ENCODE assay signal across 22 cellular contexts in the genomic region with DNA sequence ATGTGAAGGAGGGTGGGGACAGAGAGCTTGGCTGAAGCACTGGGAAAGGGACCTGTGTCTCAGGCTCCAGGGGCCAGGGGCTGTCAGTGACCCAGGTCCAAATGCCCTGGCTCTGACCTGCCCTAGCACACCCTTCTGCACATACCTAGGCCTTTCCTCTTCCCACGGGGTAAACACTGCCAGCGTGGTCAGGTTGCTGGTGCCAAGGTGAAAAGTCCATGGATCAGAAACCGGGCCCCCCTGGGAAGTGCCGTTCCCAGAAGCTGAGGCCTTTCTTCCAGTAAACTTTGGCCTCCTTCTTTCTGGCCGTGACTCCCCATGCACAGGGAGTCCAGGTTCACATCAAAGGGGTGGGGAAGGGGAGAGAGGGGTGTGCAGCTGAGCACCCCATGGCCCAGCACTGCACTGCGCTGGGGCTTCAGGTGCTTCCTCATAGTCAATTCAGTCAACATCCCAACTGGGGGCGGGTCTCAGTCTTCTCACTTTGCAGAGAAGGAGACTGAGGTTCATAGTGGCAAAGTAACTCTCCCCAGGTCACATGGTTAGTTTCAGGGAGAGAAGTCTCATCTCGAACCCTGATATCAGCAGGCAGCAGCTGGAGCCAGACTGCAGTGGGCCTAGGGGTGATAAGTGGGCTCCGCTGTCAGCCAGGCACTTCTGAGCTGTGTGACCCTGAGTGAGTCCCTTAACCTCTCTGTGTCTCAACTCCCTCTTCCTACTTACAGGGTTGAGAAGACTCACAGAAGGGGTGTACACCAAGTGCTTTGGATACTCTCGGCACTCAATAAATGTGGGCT. TPM values are rescaled to one million over a fixed set of nuclear protein-coding genes. Genes with fewer than 3 reads are reported as not detected.
DNase-seq lines count a peak whose midpoint lies in the region; ATAC-seq, FAIRE-seq and TF ChIP-seq lines count a peak whose summit lies in the region.
"Had no signal": no experiment of that assay in that cellular context is flagged by ENCODE, and none has a peak within 500 bp of the region (broad histone marks: within the 10 kb centered on the region; RNA-seq: fewer than 3 reads in every experiment).

No MANE protein-coding gene starts in this region.

- H3K36me3 ChIP-seq in HEK293 (ENCODE audit: control insufficient read depth in 2 of 2, insufficient read depth in 1 of 2, low read length in 2 of 2) (no peaks in the 10 kb centered on the region), HepG2 (replicated peaks in 1 of 2; ENCODE audit: control insufficient read depth in 1 of 2, insufficient read depth in 2 of 2, low read length in 2 of 2) (no peaks in the 10 kb centered on the region), small intestine (ENCODE audit: control insufficient read depth in 2 of 2, insufficient read depth in 2 of 2, low read length in 2 of 2) (no peaks in the 10 kb centered on the region)

- no peaks in the 10 kb centered on the region for H3K36me3 Mint-ChIP-seq in activated CD4-positive, alpha-beta memory T cell treated with anti-CD3 and anti-CD28 coated beads for 36 hours

- H3K4me3 ChIP-seq in HEK293 (ENCODE audit: low read depth, low read length): no peak overlapping the region
- peak overlapping the region in 1 of 3 experiments; percentile 34; a peak in 1 of 6 replicates for H3K4me3 ChIP-seq in HepG2 (replicated peaks in 1 of 3; ENCODE audit: insufficient read depth in 1 of 3, low read depth in 2 of 3, low read length in 3 of 3)
- no peak overlapping the region for H3K4me3 ChIP-seq in small intestine (ENCODE audit: low read depth in 1 of 2, low read length in 2 of 2)
- H3K4me3 ChIP-seq: A549, GM23338 had no signal

- no peak overlapping the region for H3K27ac Mint-ChIP-seq in activated CD4-positive, alpha-beta memory T cell treated with anti-CD3 and anti-CD28 coated beads for 36 hours
- H3K27ac Mint-ChIP-seq: CD4-positive, alpha-beta T cell; GM23338; HFFc6 had no signal

- H3K27ac ChIP-seq in HEK293 (ENCODE audit: extremely low read depth, low read depth, low read length) (no peak overlapping the region), HepG2 (ENCODE audit: extremely low read length, insufficient read depth, low read length) (peak overlapping the region; percentile 21), small intestine (ENCODE audit: low read depth in 1 of 2, low read length in 1 of 2) (no peak overlapping the region)
- H3K27ac ChIP-seq: 22Rv1, A549, C4-2B had no signal

- peaks cover 1 to 5% of the 10 kb centered on the region in 2 experiments; a peak in 1 of 5 replicates for H3K27me3 ChIP-seq in HepG2 (ENCODE audit: control insufficient read depth in 1 of 2, insufficient read depth in 2 of 2, low read length in 2 of 2)
- no peaks in the 10 kb centered on the region for H3K27me3 ChIP-seq in small intestine (ENCODE audit: control insufficient read depth in 2 of 2, insufficient read depth in 2 of 2, low read length in 2 of 2)

- POLR2A ChIA-PET in HEK293 (lab: Yijun Ruan, JAX) (no interaction called here), HepG2 (lab: Yijun Ruan, JAX) (interaction anchor here (1.1 to 12.9 kb wide), 4 partner anchors 9 to 17 kb away, joined by 3 to 96 read pairs (median 24); partner anchors contain the start of gene PCK1)
- POLR2A ChIA-PET in activated CD4-positive, alpha-beta memory T cell treated with anti-CD3 and anti-CD28 coated beads for 36 hours (lab: Charles Lee): no interaction called here

- TF ChIP-seq POLR2A in erythroblast (IDR thresholded peaks at IDR 0.05; ENCODE audit: low read length) (no peak), HepG2 (IDR thresholded peaks at IDR 0.05; ENCODE audit: insufficient read depth in 1 of 2, low read depth in 2 of 2, low read length in 2 of 2) (no peak)

- no peaks in the 10 kb centered on the region for H3K79me2 ChIP-seq in HepG2 (ENCODE audit: insufficient read depth, low read length)

- TF ChIP-seq EP300 in HepG2 (IDR thresholded peaks at IDR 0.05; ENCODE audit: low read depth in 2 of 2, low read length in 2 of 2) (peak in 1 of 2 experiments; percentile 83; a peak in 2 of 4 replicates), HepG2 (CRISPR knock-in tag; IDR thresholded peaks at IDR 0.05; ENCODE audit: borderline replicate concordance) (no peak)

- peak; percentile 41 for ATAC-seq in HepG2
- no peak for ATAC-seq in HG03520 (IDR thresholded peaks at IDR 0.05; ENCODE audit: unreplicated experiment)
- ATAC-seq: A549, GM23338 had no signal

- no peaks in the 10 kb centered on the region for H3K4me1 Mint-ChIP-seq in activated CD4-positive, alpha-beta memory T cell treated with anti-CD3 and anti-CD28 coated beads for 36 hours (ENCODE audit: low read depth)

- H3K9ac ChIP-seq in HepG2 (ENCODE audit: insufficient read depth, low read depth, low read length): no peak overlapping the region

- no TSS peak for BruUV-seq in HepG2 (replicated peaks; lab: Mats Ljungman, UMichigan)

- no peak for TF ChIP-seq RAD21 in HepG2 (CRISPR knock-in tag; IDR thresholded peaks at IDR 0.05)

- TF ChIP-seq CTCF in HEK293 (tag by site-specific recombination; IDR thresholded peaks at IDR 0.05): no peak
- no peak for TF ChIP-seq CTCF in HepG2 (CRISPR knock-in tag; IDR thresholded peaks at IDR 0.05)

- intact Hi-C loops in HepG2 (cut with micrococcal nuclease; ENCODE audit: unreplicated experiment): no loop called here
- intact Hi-C loops in activated CD4-positive, alpha-beta memory T cell treated with anti-CD3 and anti-CD28 coated beads for 36 hours (cut with micrococcal nuclease): no loop called here

- peaks cover 43% of the 10 kb centered on the region for H3K27me3 Mint-ChIP-seq in activated CD4-positive, alpha-beta memory T cell treated with anti-CD3 and anti-CD28 coated beads for 36 hours

- FAIRE-seq in HepG2 (lab: Jason Lieb, UNC): no peak
- FAIRE-seq in small intestine (lab: Jason Lieb, UNC): no peak
- FAIRE-seq: A549, D721Med, G401.6, GM12891, GM19239, H54 had no signal

- H3K9me3 ChIP-seq in HEK293 (ENCODE audit: control insufficient read depth, insufficient read depth, low read depth, low read length) (no peaks in the 10 kb centered on the region), HepG2 (ENCODE audit: low read length) (no peaks in the 10 kb centered on the region), small intestine (ENCODE audit: control insufficient read depth, low read depth) (no peaks in the 10 kb centered on the region)
- H3K9me3 ChIP-seq: A549, Caco-2 had no signal

- 15% methylated on average over 9 of the region's 10 CpGs for WGBS in HepG2 (ENCODE audit: low lambda C conversion rate)
- WGBS in small intestine, 3 donors: 36 to 64% (median 39%) methylated on average over 9 to 10 of the region's 10 CpGs

- H3K4me2 ChIP-seq in HepG2 (ENCODE audit: low read depth, low read length): peak overlapping the region; percentile 51
- H3K4me2 ChIP-seq: A549, GM23338 had no signal

- CTCF ChIA-PET in HEK293 (lab: Yijun Ruan, JAX) (interaction anchor here (0.8 kb wide), 1 partner anchor 229 kb away, joined by 7 read pairs; no protein-coding TSS in a partner anchor), HepG2 (lab: Yijun Ruan, JAX; ENCODE audit: low intra/inter-chr PET ratio, low total read pairs) (no interaction called here)
- CTCF ChIA-PET in activated CD4-positive, alpha-beta memory T cell treated with anti-CD3 and anti-CD28 coated beads for 36 hours (lab: Charles Lee): no interaction called here

- no peak overlapping the region for H3K4me3 Mint-ChIP-seq in activated CD4-positive, alpha-beta memory T cell treated with anti-CD3 and anti-CD28 coated beads for 36 hours
- H3K4me3 Mint-ChIP-seq: CD4-positive, alpha-beta T cell; GM23338; HFFc6 had no signal

- DNase-seq in erythroblast (lab: John Stamatoyannopoulos, UW): peak; percentile 84 to 93
- DNase-seq in HepG2 (ENCODE audit: low spot score): no peak
- peak; percentile 82 for DNase-seq in small intestine
- no peak for DNase-seq in activated CD4-positive, alpha-beta memory T cell treated with anti-CD3 and anti-CD28 coated beads for 36 hours
- no peak for DNase-seq in NOMO-1 treated with dmso at 0.1 percent for 144 hours (lab: John Stamatoyannopoulos, UW; ENCODE audit: unreplicated experiment)
- DNase-seq: AML-193; Caco-2; CD4-positive, alpha-beta T cell; HCEC 1CT; HFFc6 had no signal

- H3K9me3 Mint-ChIP-seq in activated CD4-positive, alpha-beta memory T cell treated with anti-CD3 and anti-CD28 coated beads for 36 hours: no peaks in the 10 kb centered on the region
- H3K9me3 Mint-ChIP-seq: CD4-positive, alpha-beta T cell; GM23338; HFFc6 had no signal

- no peak overlapping the region for H2AFZ ChIP-seq in HepG2 (ENCODE audit: low read length)
- H2AFZ ChIP-seq: GM23338 had no signal

- in situ Hi-C loops in HepG2 (cut with HindIII; ENCODE audit: extremely low pct_ligation_motif_present, low pct_unique_long_range_greater_than_20kb): no loop called here

- no peaks in the 10 kb centered on the region for H4K20me1 ChIP-seq in HepG2 (ENCODE audit: insufficient read depth, low read length)

- peaks cover 21% of the 10 kb centered on the region for H3K4me1 ChIP-seq in HEK293 (ENCODE audit: control insufficient read depth, insufficient read depth, low read length)
- peaks cover 78% of the 10 kb centered on the region for H3K4me1 ChIP-seq in HepG2 (ENCODE audit: insufficient read depth, low read length)
- peaks cover 6 to 10% of the 10 kb centered on the region in 2 donors for H3K4me1 ChIP-seq in small intestine (ENCODE audit: control insufficient read depth in 2 of 2, insufficient read depth in 1 of 2, low read depth in 1 of 2, low read length in 1 of 2)
- H3K4me1 ChIP-seq: Caco-2 had no signal

RNA-seq across cellular contexts. Expression of gene PCK1, which starts 17.0 kb away (rescaled TPM):
- total RNA-seq in HepG2 (2016; rRNA removed; fragmentation: Illumina TruSeq; extraction: Trizol): 5.4 and 12.6 TPM in 2 replicates
- 3.7 TPM in 2 replicates for total RNA-seq in HepG2 (2016; cell fraction: cytosol; rRNA removed; fragmentation: Illumina TruSeq; extraction: Trizol; ENCODE audit: low read depth)
- total RNA-seq in HepG2 (2016; cell fraction: insoluble cytoplasmic fraction; rRNA removed; fragmentation: Illumina TruSeq; extraction: Trizol): 5.2 and 15.5 TPM in 2 replicates
- 3.3 and 3.9 TPM in 2 replicates for total RNA-seq in HepG2 (2016; cell fraction: membrane; rRNA removed; fragmentation: Illumina TruSeq; extraction: Trizol)
- total RNA-seq in HepG2 (2016; cell fraction: nucleus; rRNA removed; fragmentation: Illumina TruSeq; extraction: Trizol): 23.9 and 29.1 TPM in 2 replicates
- polyA plus RNA-seq in HepG2 (2011; rRNA removed) (6.5 and 19.5 TPM in 2 replicates), small intestine (100 to 1,000 TPM in 2 of 3 donors, 10 to 100 TPM in 1; 29.6 to 439 (median 165) TPM)
- polyA plus RNA-seq in HepG2 (2011; cell fraction: cytosol; rRNA removed): 2.9 and 9.4 TPM in 2 replicates
- 21.5 and 61.9 TPM in 2 replicates for polyA plus RNA-seq in HepG2 (2011; cell fraction: nucleus; rRNA removed)
- 220 and 303 TPM in 2 replicates for polyA plus RNA-seq in HepG2 (2012)
- 0.43 and 0.67 TPM in 2 replicates for polyA plus RNA-seq in HepG2 (2016; cell fraction: cytosol; fragmentation: Illumina TruSeq; extraction: Trizol; ENCODE audit: low read depth)
- polyA plus RNA-seq in HepG2 (2016; cell fraction: insoluble cytoplasmic fraction; fragmentation: Illumina TruSeq; extraction: Trizol; ENCODE audit: low read depth): 5.0 and 5.7 TPM in 2 replicates
- polyA plus RNA-seq in HepG2 (2016; cell fraction: membrane; fragmentation: Illumina TruSeq; extraction: Trizol; ENCODE audit: low read depth): 0.71 and 0.72 TPM in 2 replicates
- polyA plus RNA-seq in HepG2 (2016; cell fraction: nucleus; fragmentation: Illumina TruSeq; extraction: Trizol; ENCODE audit: insufficient read depth, low read depth): 17.4 and 17.7 TPM in 2 replicates
- polyA minus RNA-seq in HepG2 (2011; rRNA and poly(A)+ RNA removed; ENCODE audit: low replicate concordance): 0.12 and 22.5 TPM in 2 replicates
- 7.7 and 23.7 TPM in 2 replicates for polyA minus RNA-seq in HepG2 (2011; cell fraction: cytosol; rRNA and poly(A)+ RNA removed)
- polyA minus RNA-seq in HepG2 (2011; cell fraction: nucleus; rRNA and poly(A)+ RNA removed): 39.8 and 149 TPM in 2 replicates
- not detected for total RNA-seq in activated CD4-positive, alpha-beta memory T cell treated with anti-CD3 and anti-CD28 coated beads for 36 hours
- total RNA-seq: Caco-2; CD4-positive, alpha-beta T cell; GM23338; HFFc6 had no signal
- polyA plus RNA-seq: BJ, GM23338 had no signal

RNA-seq across cellular contexts. Expression of gene ZBP1, which starts 42.3 kb away (rescaled TPM):
- total RNA-seq in HepG2 (2016; rRNA removed; fragmentation: Illumina TruSeq; extraction: Trizol): not detected in 2 replicates
- total RNA-seq in HepG2 (2016; cell fraction: cytosol; rRNA removed; fragmentation: Illumina TruSeq; extraction: Trizol; ENCODE audit: low read depth): not detected in 2 replicates
- total RNA-seq in HepG2 (2016; cell fraction: insoluble cytoplasmic fraction; rRNA removed; fragmentation: Illumina TruSeq; extraction: Trizol): not detected in 2 replicates
- not detected in 2 replicates for total RNA-seq in HepG2 (2016; cell fraction: membrane; rRNA removed; fragmentation: Illumina TruSeq; extraction: Trizol)
- total RNA-seq in HepG2 (2016; cell fraction: nucleus; rRNA removed; fragmentation: Illumina TruSeq; extraction: Trizol): not detected in 2 replicates
- not detected in 2 replicates for polyA plus RNA-seq in HepG2 (2011; rRNA removed)
- not detected in 2 replicates for polyA plus RNA-seq in HepG2 (2011; cell fraction: cytosol; rRNA removed)
- polyA plus RNA-seq in HepG2 (2011; cell fraction: nucleus; rRNA removed): not detected in 2 replicates
- not detected in 2 replicates for polyA plus RNA-seq in HepG2 (2012)
- not detected in 2 replicates for polyA plus RNA-seq in HepG2 (2016; cell fraction: cytosol; fragmentation: Illumina TruSeq; extraction: Trizol; ENCODE audit: low read depth)
- not detected in 2 replicates for polyA plus RNA-seq in HepG2 (2016; cell fraction: insoluble cytoplasmic fraction; fragmentation: Illumina TruSeq; extraction: Trizol; ENCODE audit: low read depth)
- polyA plus RNA-seq in HepG2 (2016; cell fraction: membrane; fragmentation: Illumina TruSeq; extraction: Trizol; ENCODE audit: low read depth): not detected in 2 replicates
- not detected in 2 replicates for polyA plus RNA-seq in HepG2 (2016; cell fraction: nucleus; fragmentation: Illumina TruSeq; extraction: Trizol; ENCODE audit: insufficient read depth, low read depth)
- polyA minus RNA-seq in HepG2 (2011; rRNA and poly(A)+ RNA removed; ENCODE audit: low replicate concordance): not detected in 2 replicates
- not detected in 2 replicates for polyA minus RNA-seq in HepG2 (2011; cell fraction: cytosol; rRNA and poly(A)+ RNA removed)
- polyA minus RNA-seq in HepG2 (2011; cell fraction: nucleus; rRNA and poly(A)+ RNA removed): not detected in 2 replicates
- polyA plus RNA-seq in small intestine: 1 to 10 TPM in 2 of 3 donors, under 1 TPM in 1; 0.45 to 2.7 (median 2.7) TPM
- total RNA-seq in activated CD4-positive, alpha-beta memory T cell treated with anti-CD3 and anti-CD28 coated beads for 36 hours: 1 to 10 TPM in 1 of 2 experiments, under 1 TPM in 1; 0.73 to 1.1 TPM
- total RNA-seq: Caco-2, GM23338, HFFc6 had no signal
- polyA plus RNA-seq: BJ, GM23338 had no signal

RNA-seq across cellular contexts. Expression of gene CTCFL, which starts 52.9 kb away (rescaled TPM):
- not detected in 2 replicates for total RNA-seq in HepG2 (2016; rRNA removed; fragmentation: Illumina TruSeq; extraction: Trizol)
- not detected in 2 replicates for total RNA-seq in HepG2 (2016; cell fraction: cytosol; rRNA removed; fragmentation: Illumina TruSeq; extraction: Trizol; ENCODE audit: low read depth)
- total RNA-seq in HepG2 (2016; cell fraction: insoluble cytoplasmic fraction; rRNA removed; fragmentation: Illumina TruSeq; extraction: Trizol): not detected in 2 replicates
- total RNA-seq in HepG2 (2016; cell fraction: membrane; rRNA removed; fragmentation: Illumina TruSeq; extraction: Trizol): not detected in 2 replicates
- total RNA-seq in HepG2 (2016; cell fraction: nucleus; rRNA removed; fragmentation: Illumina TruSeq; extraction: Trizol): not detected in 2 replicates
- polyA plus RNA-seq in HepG2 (2011; rRNA removed) (0.04 and 0.05 TPM in 2 replicates), small intestine (under 1 TPM in 1 of 3 donors, not detected in 2; 0.03 TPM)
- polyA plus RNA-seq in HepG2 (2011; cell fraction: cytosol; rRNA removed): 0.03 TPM in 1 of 2 replicates, not detected in the other
- not detected in 2 replicates for polyA plus RNA-seq in HepG2 (2011; cell fraction: nucleus; rRNA removed)
- polyA plus RNA-seq in HepG2 (2012): 0.13 and 0.42 TPM in 2 replicates
- not detected in 2 replicates for polyA plus RNA-seq in HepG2 (2016; cell fraction: cytosol; fragmentation: Illumina TruSeq; extraction: Trizol; ENCODE audit: low read depth)
- not detected in 2 replicates for polyA plus RNA-seq in HepG2 (2016; cell fraction: insoluble cytoplasmic fraction; fragmentation: Illumina TruSeq; extraction: Trizol; ENCODE audit: low read depth)
- not detected in 2 replicates for polyA plus RNA-seq in HepG2 (2016; cell fraction: membrane; fragmentation: Illumina TruSeq; extraction: Trizol; ENCODE audit: low read depth)
- not detected in 2 replicates for polyA plus RNA-seq in HepG2 (2016; cell fraction: nucleus; fragmentation: Illumina TruSeq; extraction: Trizol; ENCODE audit: insufficient read depth, low read depth)
- 0.22 and 0.26 TPM in 2 replicates for polyA minus RNA-seq in HepG2 (2011; rRNA and poly(A)+ RNA removed; ENCODE audit: low replicate concordance)
- polyA minus RNA-seq in HepG2 (2011; cell fraction: cytosol; rRNA and poly(A)+ RNA removed): not detected in 2 replicates
- polyA minus RNA-seq in HepG2 (2011; cell fraction: nucleus; rRNA and poly(A)+ RNA removed): not detected in 2 replicates
- total RNA-seq in activated CD4-positive, alpha-beta memory T cell treated with anti-CD3 and anti-CD28 coated beads for 36 hours: not detected
- total RNA-seq: Caco-2; CD4-positive, alpha-beta T cell; HFFc6 had no signal
- polyA plus RNA-seq: BJ had no signal

Comparison
In these comparisons a context has a peak if more than half of its experiments do, and no peak if none do; other contexts are left out.
1. DNase-seq: peak in erythroblast (2 of 2) and small intestine (single experiment); none in HepG2 (single experiment), activated CD4-positive, alpha-beta memory T cell treated with anti-CD3 and anti-CD28 coated beads for 36 hours (single experiment) and NOMO-1 treated with dmso at 0.1 percent for 144 hours (single experiment).
2. RNA of gene PCK1, which starts 17.0 kb away (total RNA-seq): 3.3 to 29.1 TPM in HepG2; not detected in activated CD4-positive, alpha-beta memory T cell treated with anti-CD3 and anti-CD28 coated beads for 36 hours; every median in the first group is over 4 times any median in the second.
3. Of the 63 proteins assayed by ChIP-seq in both HepG2 and HEK293: peak only in HepG2: ATF2, PATZ1, PRDM10, SETDB1, SP2, YY1 and 6 more; only in HEK293: none; in both: ZNF768; in neither: 50.